Comparison of ENCODE assay signal across 18 cellular contexts in genomic region chr3:170083343-170083742, GRCh38. TPM values are rescaled to one million over a fixed set of nuclear protein-coding genes. Genes with fewer than 3 reads are reported as not detected.
DNase-seq lines count a peak whose midpoint lies in the region; ATAC-seq and TF ChIP-seq lines count a peak whose summit lies in the region.
"Had no signal": no experiment of that assay in that cellular context is flagged by ENCODE, and none has a peak within 500 bp of the region (broad histone marks: within the 10 kb centered on the region; RNA-seq: fewer than 3 reads in every experiment).

No MANE protein-coding gene starts in this region.

- CTCF ChIA-PET in activated naive CD4-positive, alpha-beta T cell treated with anti-CD3 and anti-CD28 coated beads for 36 hours (lab: Charles Lee): no interaction called here
- CTCF ChIA-PET in CD8-positive, alpha-beta T cell (lab: Charles Lee): no interaction called here

- H3K4me3 ChIP-seq in CD8-positive, alpha-beta T cell (ENCODE audit: low read depth, low read length): no peak overlapping the region
- H3K4me3 ChIP-seq: BLaER1 treated with 17β-estradiol and CSF1 and Interleukin-3, amounts not matched to agents 10 nM and 100 nM had no signal

- H3K4me1 Mint-ChIP-seq in activated naive CD4-positive, alpha-beta T cell treated with anti-CD3 and anti-CD28 coated beads for 36 hours (ENCODE audit: low read depth): no peaks in the 10 kb centered on the region
- no peaks in the 10 kb centered on the region for H3K4me1 Mint-ChIP-seq in CD8-positive, alpha-beta T cell (ENCODE audit: low read depth)
- H3K4me1 Mint-ChIP-seq in memory B cell: peaks cover 10% of the 10 kb centered on the region

- H3K36me3 Mint-ChIP-seq in activated naive CD4-positive, alpha-beta T cell treated with anti-CD3 and anti-CD28 coated beads for 36 hours (ENCODE audit: low read depth): peaks cover 16% of the 10 kb centered on the region
- H3K36me3 Mint-ChIP-seq in CD8-positive, alpha-beta T cell: peaks cover 50% of the 10 kb centered on the region
- peaks cover 11% of the 10 kb centered on the region for H3K36me3 Mint-ChIP-seq in memory B cell

- no peak overlapping the region for H3K27ac ChIP-seq in CD8-positive, alpha-beta T cell (ENCODE audit: low read depth, low read length)
- H3K27ac ChIP-seq: 22Rv1; BLaER1 treated with 17β-estradiol and CSF1 and Interleukin-3, amounts not matched to agents 10 nM and 100 nM had no signal

- intact Hi-C loops in activated naive CD4-positive, alpha-beta T cell treated with anti-CD3 and anti-CD28 coated beads for 36 hours (cut with micrococcal nuclease): no loop called here
- intact Hi-C loops in CD8-positive, alpha-beta T cell (cut with DNase I, micrococcal nuclease): no loop called here

- no peaks in the 10 kb centered on the region for H3K27me3 ChIP-seq in CD8-positive, alpha-beta T cell (ENCODE audit: insufficient read depth, low read length)
- H3K27me3 ChIP-seq: BLaER1 treated with 17β-estradiol and CSF1 and Interleukin-3, amounts not matched to agents 10 nM and 100 nM had no signal

- H3K36me3 ChIP-seq in CD8-positive, alpha-beta T cell (ENCODE audit: insufficient read depth, low read length): peaks cover 16% of the 10 kb centered on the region

- no peak overlapping the region for H3K4me3 Mint-ChIP-seq in activated naive CD4-positive, alpha-beta T cell treated with anti-CD3 and anti-CD28 coated beads for 36 hours
- H3K4me3 Mint-ChIP-seq in CD8-positive, alpha-beta T cell: no peak overlapping the region
- no peak overlapping the region for H3K4me3 Mint-ChIP-seq in memory B cell
- H3K4me3 Mint-ChIP-seq: CD4-positive, CD25-positive, alpha-beta regulatory T cell; H9 had no signal

- POLR2A ChIA-PET in CD8-positive, alpha-beta T cell (lab: Charles Lee): interaction anchor here (0.6 kb wide), 1 partner anchor 340 kb away, joined by 3 read pairs; no protein-coding TSS in a partner anchor

- DNase-seq in activated naive CD4-positive, alpha-beta T cell treated with anti-CD3 and anti-CD28 coated beads for 36 hours: no peak
- DNase-seq in activated naive CD4-positive, alpha-beta T cell treated with Interleukin-2 at 50 U/mL for 16 hours: no peak
- no peak for DNase-seq in CD8-positive, alpha-beta T cell
- DNase-seq in NAMALWA (ENCODE audit: low spot score): peak; percentile 25
- no peak for DNase-seq in memory B cell (ENCODE audit: low spot score in 2 of 2)
- no peak for DNase-seq in stimulated activated naive CD4-positive, alpha-beta T cell treated with Interleukin-2 at 50 U/mL for 16 hours (lab: John Stamatoyannopoulos, UW)
- DNase-seq in NCI-H2029 treated with DMSO at 0.1 percent for 48 hours (lab: John Stamatoyannopoulos, UW): no peak
- DNase-seq: AML-193; CD4-positive, CD25-positive, alpha-beta regulatory T cell; DMS153; DMS79 treated with DMSO at 0.1 percent for 48 hours; EL; GOT3; H9; IMR-90 had no signal

- TF ChIP-seq CTCF in CD8-positive, alpha-beta T cell (IDR thresholded peaks at IDR 0.05): no peak

- no peaks in the 10 kb centered on the region for H3K9me3 Mint-ChIP-seq in activated naive CD4-positive, alpha-beta T cell treated with anti-CD3 and anti-CD28 coated beads for 36 hours
- H3K9me3 Mint-ChIP-seq in CD8-positive, alpha-beta T cell: no peaks in the 10 kb centered on the region
- no peaks in the 10 kb centered on the region for H3K9me3 Mint-ChIP-seq in memory B cell
- H3K9me3 Mint-ChIP-seq: H9 had no signal

- H3K4me1 ChIP-seq in CD8-positive, alpha-beta T cell (ENCODE audit: insufficient read depth, low read length): no peaks in the 10 kb centered on the region

- H3K27me3 Mint-ChIP-seq in activated naive CD4-positive, alpha-beta T cell treated with anti-CD3 and anti-CD28 coated beads for 36 hours (ENCODE audit: low read depth): no peaks in the 10 kb centered on the region
- no peaks in the 10 kb centered on the region for H3K27me3 Mint-ChIP-seq in CD8-positive, alpha-beta T cell (ENCODE audit: low read depth)
- no peaks in the 10 kb centered on the region for H3K27me3 Mint-ChIP-seq in memory B cell
- H3K27me3 Mint-ChIP-seq: CD4-positive, CD25-positive, alpha-beta regulatory T cell had no signal

- no peak for ATAC-seq in CD8-positive, alpha-beta T cell
- ATAC-seq in memory B cell (ENCODE audit: low read depth) (no peak), GM19395 (IDR thresholded peaks at IDR 0.05; ENCODE audit: unreplicated experiment) (no peak)

- peak overlapping the region; percentile 1 for H3K27ac Mint-ChIP-seq in activated naive CD4-positive, alpha-beta T cell treated with anti-CD3 and anti-CD28 coated beads for 36 hours
- H3K27ac Mint-ChIP-seq in CD8-positive, alpha-beta T cell: peak overlapping the region; percentile 0
- H3K27ac Mint-ChIP-seq in memory B cell: peak overlapping the region; percentile 19

- H3K9me3 ChIP-seq in CD8-positive, alpha-beta T cell (ENCODE audit: low read length): no peaks in the 10 kb centered on the region
- H3K9me3 ChIP-seq: BLaER1 treated with 17β-estradiol and CSF1 and Interleukin-3, amounts not matched to agents 10 nM and 100 nM had no signal

RNA-seq across cellular contexts. Expression of gene GPR160, which starts 45.5 kb away (rescaled TPM):
- total RNA-seq in activated naive CD4-positive, alpha-beta T cell treated with anti-CD3 and anti-CD28 coated beads for 36 hours: 10 to 100 TPM; 10.3 TPM
- 1 to 10 TPM; 2.9 to 3.7 TPM for total RNA-seq in CD8-positive, alpha-beta T cell
